ENCODE assay signal across 26 cellular contexts in the genomic region with DNA sequence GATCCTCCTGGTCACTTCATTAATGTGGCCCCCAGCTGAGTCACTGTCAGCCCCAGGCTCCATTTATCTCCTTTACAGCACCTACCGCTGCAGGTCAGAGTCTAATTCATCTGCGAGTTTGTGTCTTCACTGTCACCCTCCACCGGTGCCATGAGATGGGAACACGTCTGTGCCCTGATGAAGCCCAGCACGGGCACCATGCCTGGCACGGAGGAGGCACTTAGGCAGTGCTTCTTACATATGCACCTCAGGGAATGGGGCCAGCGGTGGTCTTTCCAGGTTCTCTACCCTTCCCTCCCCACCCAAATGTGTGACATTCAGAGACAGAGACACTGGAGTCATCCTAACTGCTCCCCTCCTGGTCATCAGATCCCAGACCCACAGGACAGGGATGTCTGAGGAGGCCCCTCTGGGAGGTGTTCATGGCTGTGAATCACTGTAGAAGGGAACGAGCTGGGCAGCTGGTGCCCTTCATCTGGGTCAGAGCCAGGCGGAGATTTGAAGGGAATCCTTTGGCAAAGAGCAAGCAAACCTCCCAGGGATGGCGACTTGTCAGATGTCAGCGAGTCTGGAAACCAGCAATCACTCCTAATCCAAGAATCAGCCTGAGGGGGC.
DNase-seq lines count a peak whose midpoint lies in the region; ATAC-seq and TF ChIP-seq lines count a peak whose summit lies in the region.
"Had no signal": no experiment of that assay in that cellular context is flagged by ENCODE, and none has a peak within 500 bp of the region (broad histone marks: within the 10 kb centered on the region; RNA-seq: fewer than 3 reads in every experiment).

No MANE protein-coding gene starts in this region.

- DNase-seq in activated CD4-positive, CD25-positive, alpha-beta regulatory T cell treated with anti-CD3 and anti-CD28 coated beads, Interleukin-2, amount 50 U/mL, for 72 hours, result peak; percentile 7
- DNase-seq in activated CD4-positive, CD25-positive, alpha-beta regulatory T cell (lab: John Stamatoyannopoulos, UW), result no peak
- peak; percentile 14 for DNase-seq in cerebellar cortex (ENCODE audit: low spot score)
- no peak for DNase-seq in vagina (ENCODE audit: extremely low spot score in 2 of 2)
- DNase-seq in RWPE1 (ENCODE audit: low spot score), result no peak
- DNase-seq in HCEC 1CT, result no peak
- no peak for DNase-seq in stimulated activated naive CD8-positive, alpha-beta T cell treated with anti-CD3 and anti-CD28 coated beads, Interleukin-15, amount 100 ng/mL, for 72 hours
- DNase-seq: activated CD4-positive, alpha-beta memory T cell treated with anti-CD3 and anti-CD28 coated beads, Interleukin-2, amount 10 ng/mL, durations not matched to agents 7 days and 5 days; activated CD4-positive, alpha-beta T cell treated with anti-CD3 and anti-CD28 coated beads for 1 hour; AML-193; amygdala; CD4-positive, alpha-beta memory T cell; effector memory CD4-positive, alpha-beta T cell; heart right ventricle; NCI-H1048; NCI-H187; NCI-H526; SK-N-SH had no signal

- ATAC-seq in stimulated activated naive CD8-positive, alpha-beta T cell treated with anti-CD3 and anti-CD28 coated beads, Interleukin-15, amount 100 ng/mL, for 72 hours, result no peak
- ATAC-seq: activated T-helper 17 cell treated with anti-CD3 and anti-CD28 coated beads, Interleukin-2, amount 50 U/mL, for 72 hours; GM23338; HepG2 had no signal

- H3K36me3 ChIP-seq in parathyroid adenoma (ENCODE audit: control insufficient read depth, insufficient read depth, low read length), result no peaks in the 10 kb centered on the region
- H3K36me3 ChIP-seq in vagina, result no peaks in the 10 kb centered on the region
- H3K36me3 ChIP-seq: breast epithelium, heart right ventricle had no signal

- H3K9me3 Mint-ChIP-seq in stimulated activated naive CD8-positive, alpha-beta T cell treated with anti-CD3 and anti-CD28 coated beads, Interleukin-15, amount 100 ng/mL, for 72 hours, result no peaks in the 10 kb centered on the region
- H3K9me3 Mint-ChIP-seq: activated CD4-positive, alpha-beta memory T cell treated with anti-CD3 and anti-CD28 coated beads, Interleukin-2, amount 10 ng/mL, durations not matched to agents 7 days and 5 days; activated naive CD4-positive, alpha-beta T cell treated with anti-CD3 and anti-CD28 coated beads, Interleukin-2, amount 50 U/mL, for 24 hours; activated T-helper 17 cell treated with anti-CD3 and anti-CD28 coated beads, Interleukin-2, amount 50 U/mL, for 72 hours; CD4-positive, alpha-beta memory T cell; T-helper 1 cell treated with Interleukin-12 subunit alpha and Interleukin-12 subunit beta and Interleukin-4 antibody, amounts not matched to agents 30 μg/mL and 1 μg/mL, for 36 hours had no signal

- H3K4me1 Mint-ChIP-seq in stimulated activated naive CD8-positive, alpha-beta T cell treated with anti-CD3 and anti-CD28 coated beads, Interleukin-15, amount 100 ng/mL, for 72 hours, result no peaks in the 10 kb centered on the region
- H3K4me1 Mint-ChIP-seq: activated naive CD4-positive, alpha-beta T cell treated with anti-CD3 and anti-CD28 coated beads, Interleukin-2, amount 50 U/mL, for 24 hours; activated T-helper 17 cell treated with anti-CD3 and anti-CD28 coated beads, Interleukin-2, amount 50 U/mL, for 72 hours had no signal

- no peak overlapping the region for H3K4me3 ChIP-seq in parathyroid adenoma (ENCODE audit: low read depth, low read length)
- H3K4me3 ChIP-seq in vagina, result no peak overlapping the region
- H3K4me3 ChIP-seq: breast epithelium, coronary artery, GM23338, heart right ventricle had no signal

- no peak for TF ChIP-seq POLR2A in vagina (IDR thresholded peaks at IDR 0.05)

- peak overlapping the region in 1 of 2 donors; percentile 46 for H3K27ac Mint-ChIP-seq in stimulated activated naive CD8-positive, alpha-beta T cell treated with anti-CD3 and anti-CD28 coated beads, Interleukin-15, amount 100 ng/mL, for 72 hours
- H3K27ac Mint-ChIP-seq: activated CD4-positive, alpha-beta memory T cell treated with anti-CD3 and anti-CD28 coated beads, Interleukin-2, amount 10 ng/mL, durations not matched to agents 7 days and 5 days; activated naive CD4-positive, alpha-beta T cell treated with anti-CD3 and anti-CD28 coated beads, Interleukin-2, amount 50 U/mL, for 24 hours; activated T-helper 17 cell treated with anti-CD3 and anti-CD28 coated beads, Interleukin-2, amount 50 U/mL, for 72 hours; CD4-positive, alpha-beta memory T cell; GM23338; T-helper 1 cell treated with Interleukin-12 subunit alpha and Interleukin-12 subunit beta and Interleukin-4 antibody, amounts not matched to agents 30 μg/mL and 1 μg/mL, for 36 hours had no signal

- H3K27me3 Mint-ChIP-seq in stimulated activated naive CD8-positive, alpha-beta T cell treated with anti-CD3 and anti-CD28 coated beads, Interleukin-15, amount 100 ng/mL, for 72 hours, result peaks cover 15% of the 10 kb centered on the region
- H3K27me3 Mint-ChIP-seq: activated naive CD4-positive, alpha-beta T cell treated with anti-CD3 and anti-CD28 coated beads, Interleukin-2, amount 50 U/mL, for 24 hours had no signal

- H3K27ac ChIP-seq in parathyroid adenoma (peak overlapping the region; percentile 81), vagina (peak overlapping the region; percentile 81), RWPE1 (no peak overlapping the region; the same call in 1 of the 2 replicates)
- H3K27ac ChIP-seq: coronary artery, heart right ventricle had no signal

- TF ChIP-seq CTCF in parathyroid adenoma (IDR thresholded peaks at IDR 0.05), result no peak
- no peak for TF ChIP-seq CTCF in vagina (IDR thresholded peaks at IDR 0.05)
- TF ChIP-seq CTCF in RWPE1 (conservative IDR thresholded peaks at IDR 0.05; ENCODE audit: low read depth), result no peak

- CTCF ChIA-PET in RWPE1 (lab: Yijun Ruan, JAX), result interaction anchor here (0.6 kb wide), 1 partner anchor 167 kb away, joined by 4 read pairs; no protein-coding TSS in a partner anchor

- H3K4me3 Mint-ChIP-seq in stimulated activated naive CD8-positive, alpha-beta T cell treated with anti-CD3 and anti-CD28 coated beads, Interleukin-15, amount 100 ng/mL, for 72 hours, result no peak overlapping the region
- H3K4me3 Mint-ChIP-seq: activated CD4-positive, alpha-beta memory T cell treated with anti-CD3 and anti-CD28 coated beads, Interleukin-2, amount 10 ng/mL, durations not matched to agents 7 days and 5 days; activated naive CD4-positive, alpha-beta T cell treated with anti-CD3 and anti-CD28 coated beads, Interleukin-2, amount 50 U/mL, for 24 hours; activated T-helper 17 cell treated with anti-CD3 and anti-CD28 coated beads, Interleukin-2, amount 50 U/mL, for 72 hours; CD4-positive, alpha-beta memory T cell; GM23338; T-helper 1 cell treated with Interleukin-12 subunit alpha and Interleukin-12 subunit beta and Interleukin-4 antibody, amounts not matched to agents 30 μg/mL and 1 μg/mL, for 36 hours had no signal

- H3K79me2 ChIP-seq in parathyroid adenoma, result no peaks in the 10 kb centered on the region

- H3K9ac ChIP-seq in parathyroid adenoma, result no peak overlapping the region
- H3K9ac ChIP-seq: SK-N-SH had no signal

- intact Hi-C loops in vagina (cut with DNase I), result no loop called here

- POLR2A ChIA-PET in RWPE1 (lab: Yijun Ruan, JAX; ENCODE audit: low non-redundant PET), result no interaction called here

- no peak overlapping the region for H3K4me2 ChIP-seq in parathyroid adenoma (ENCODE audit: low read length)
- H3K4me2 ChIP-seq: GM23338, SK-N-SH had no signal

- H3K27me3 ChIP-seq in parathyroid adenoma (ENCODE audit: control insufficient read depth, insufficient read depth, low read length) (no peaks in the 10 kb centered on the region), vagina (no peaks in the 10 kb centered on the region)

- peak overlapping the region; percentile 17 for H2AFZ ChIP-seq in parathyroid adenoma
- H2AFZ ChIP-seq: GM23338 had no signal

- H3K9me3 ChIP-seq in parathyroid adenoma (ENCODE audit: control insufficient read depth, low read length) (no peaks in the 10 kb centered on the region), vagina (no peaks in the 10 kb centered on the region)
- H3K9me3 ChIP-seq: breast epithelium, heart right ventricle, SK-N-SH had no signal

- peaks cover 35% of the 10 kb centered on the region for H3K4me1 ChIP-seq in parathyroid adenoma
- H3K4me1 ChIP-seq in vagina, result peaks cover 12% of the 10 kb centered on the region
- H3K4me1 ChIP-seq: breast epithelium, heart right ventricle had no signal

Comparison
In these comparisons a context has a peak if more than half of its experiments do, and no peak if none do; other contexts are left out.
1. DNase-seq: peak in activated CD4-positive, CD25-positive, alpha-beta regulatory T cell treated with anti-CD3 and anti-CD28 coated beads, Interleukin-2, amount 50 U/mL, for 72 hours (single experiment) and cerebellar cortex (single experiment); none in activated CD4-positive, CD25-positive, alpha-beta regulatory T cell (0 of 4), vagina (0 of 2), RWPE1 (single experiment), HCEC 1CT (single experiment) and stimulated activated naive CD8-positive, alpha-beta T cell treated with anti-CD3 and anti-CD28 coated beads, Interleukin-15, amount 100 ng/mL, for 72 hours (0 of 2).